In the genomic region with DNA sequence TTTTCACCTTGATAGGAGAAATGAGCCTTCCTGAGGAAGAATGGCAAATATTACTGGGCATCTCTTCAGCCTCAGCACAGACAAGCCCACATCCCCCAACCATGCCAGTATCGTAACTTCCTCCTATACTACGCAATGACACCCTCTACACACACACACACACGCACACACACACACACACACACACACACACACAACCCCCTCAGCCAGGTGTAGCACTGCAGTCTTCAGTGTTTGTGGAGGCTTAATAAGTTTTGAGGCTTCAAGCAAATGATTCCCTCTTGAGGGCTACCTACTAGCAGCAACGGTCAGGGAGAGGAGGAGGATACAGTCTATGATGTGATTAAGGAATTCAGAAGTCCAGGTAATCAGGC, we compare ENCODE assay signal across 8 cellular contexts. TPM values are rescaled to one million over a fixed set of nuclear protein-coding genes. Genes with fewer than 3 reads are reported as not detected.
DNase-seq lines count a peak whose midpoint lies in the region; ATAC-seq, FAIRE-seq and TF ChIP-seq lines count a peak whose summit lies in the region.

No MANE protein-coding gene starts in this region.

- peaks cover 0 to 66% (median 12%) of the 10 kb centered on the region in 4 donors for H3K4me1 ChIP-seq in Peyer's patch
- H3K4me1 ChIP-seq in ascending aorta = peaks cover 8 to 27% of the 10 kb centered on the region in 2 donors

- no peaks in the 10 kb centered on the region for H3K9me3 ChIP-seq in Peyer's patch
- no peaks in the 10 kb centered on the region for H3K9me3 ChIP-seq in ascending aorta

- peak; percentile 36 for FAIRE-seq in GM18507 (lab: Jason Lieb, UNC)

- H3K4me3 ChIP-seq in Peyer's patch = peak overlapping the region; percentile 77 to 90 (median 82)
- peak overlapping the region; percentile 72 to 98 for H3K4me3 ChIP-seq in ascending aorta

- H3K36me3 ChIP-seq in Peyer's patch = peaks cover 0 to 12% (median 0%) of the 10 kb centered on the region in 3 donors
- H3K36me3 ChIP-seq in ascending aorta = peaks cover 0 to 5% of the 10 kb centered on the region in 2 donors

- peak; percentile 31 for ATAC-seq in left colon
- ATAC-seq in GM21529 (IDR thresholded peaks at IDR 0.05; ENCODE audit: unreplicated experiment) = no peak

- intact Hi-C loops in ascending aorta (cut with DNase I) = loop anchor here (1.0 to 2.0 kb wide), 2 partner anchors 41 to 116 kb away; a partner anchor contains a TSS
- intact Hi-C loops in left colon (cut with DNase I, micrococcal nuclease) = loop anchor here in 1 of 2 donors (5.0 kb wide), 1 partner anchor 40 kb away; a partner anchor contains a TSS

- peak in 1 of 2 donors; percentile 6 for TF ChIP-seq POLR2A in Peyer's patch (IDR thresholded peaks at IDR 0.05)

- H3K27ac ChIP-seq in Peyer's patch (peak overlapping the region; percentile 95 to 98 (median 96)), ascending aorta (peak overlapping the region; percentile 92 to 95)

- H3K27me3 ChIP-seq in Peyer's patch (no peaks in the 10 kb centered on the region), ascending aorta (no peaks in the 10 kb centered on the region)

- no peak for DNase-seq in GM18507 (ENCODE audit: extremely low spot score, insufficient read length, low read depth)
- DNase-seq in Peyer's patch = peak in 2 of 3 donors; percentile 63 to 76
- no peak for DNase-seq in ascending aorta (ENCODE audit: low spot score in 2 of 2)
- DNase-seq in left colon = peak; percentile 52 to 55
- peak in 5 of 6 experiments; percentile 23 to 68 (median 49) for DNase-seq in stimulated activated naive CD4-positive, alpha-beta T cell (lab: John Stamatoyannopoulos, UW)
- DNase-seq in HK-2 (ENCODE audit: unreplicated experiment) = no peak
- DNase-seq in NCI-H2081 (lab: John Stamatoyannopoulos, UW) = no peak

- no peak for TF ChIP-seq CTCF in Peyer's patch (IDR thresholded peaks at IDR 0.05)
- no peak for TF ChIP-seq CTCF in ascending aorta (IDR thresholded peaks at IDR 0.05)

RNA-seq across cellular contexts. Expression of a gene that starts 1.6 kb away (rescaled TPM):
- total RNA-seq in Peyer's patch = 100 to 1,000 TPM; 181 to 447 (median 331) TPM
- total RNA-seq in ascending aorta = 48.6 TPM
- total RNA-seq in left colon = 100 to 1,000 TPM; 108 to 114 TPM

RNA-seq across cellular contexts. Expression of a gene that starts 4.8 kb away (rescaled TPM):
- 10 to 100 TPM; 49.1 to 63.7 (median 52.4) TPM for total RNA-seq in Peyer's patch
- 83.7 TPM for total RNA-seq in ascending aorta
- total RNA-seq in left colon = 10 to 100 TPM; 41.7 to 45.0 TPM

RNA-seq across cellular contexts. Expression of a gene that starts 33.3 kb away (rescaled TPM):
- total RNA-seq in Peyer's patch (1 to 10 TPM; 2.5 to 10.0 (median 3.0) TPM), ascending aorta (not detected), left colon (1 to 10 TPM; 2.0 to 5.0 TPM)

RNA-seq across cellular contexts. Expression of a gene that starts 34.1 kb away (rescaled TPM):
- total RNA-seq in Peyer's patch (10 to 100 TPM in 3 of 4 donors, 1 to 10 TPM in 1; 7.7 to 55.3 (median 13.4) TPM), ascending aorta (24.5 TPM), left colon (10 to 100 TPM; 10.4 to 19.7 TPM)

RNA-seq across cellular contexts. Expression of a gene that starts 41.3 kb away (rescaled TPM):
- total RNA-seq in Peyer's patch (10 to 100 TPM; 70.7 to 96.6 (median 84.2) TPM), ascending aorta (48.0 TPM), left colon (100 to 1,000 TPM; 149 to 169 TPM)

Comparison
In these comparisons a context has a peak if more than half of its experiments do, and no peak if none do; other contexts are left out.
1. DNase-seq: peak in Peyer's patch (2 of 3), left colon (2 of 2) and stimulated activated naive CD4-positive, alpha-beta T cell (5 of 6); none in GM18507 (single experiment), ascending aorta (0 of 2), HK-2 (single experiment) and NCI-H2081 (0 of 2).